ENCODE assay signal across 11 cellular contexts in the genomic region with DNA sequence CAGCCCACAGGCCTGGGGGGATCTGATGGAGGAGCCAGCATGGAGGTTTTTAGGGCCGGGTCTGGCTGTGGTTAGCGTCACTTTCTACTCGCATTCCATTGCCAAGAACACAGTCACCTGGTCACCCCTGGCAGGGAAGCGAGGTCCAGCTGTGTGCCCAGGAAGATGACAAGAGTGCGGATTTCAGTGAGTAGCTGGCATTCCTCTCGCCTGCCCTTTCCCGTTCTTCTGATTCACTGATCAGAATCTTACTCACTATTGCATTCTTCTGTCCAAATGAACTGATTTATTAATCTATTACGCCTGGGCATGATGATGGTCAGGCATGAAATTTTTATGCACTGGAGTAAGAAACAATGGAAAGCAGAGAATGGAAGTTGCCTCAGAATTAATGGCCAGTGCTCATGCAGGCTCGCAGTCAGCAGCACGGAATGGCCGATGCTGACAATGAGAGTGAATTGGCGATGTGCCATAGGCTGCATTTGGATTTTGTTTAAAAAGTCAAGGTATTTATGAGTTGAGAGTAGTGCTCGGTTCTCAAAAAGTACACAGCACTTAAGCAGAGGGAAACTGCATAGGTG.
DNase-seq lines count a peak whose midpoint lies in the region; ATAC-seq and TF ChIP-seq lines count a peak whose summit lies in the region.
"Had no signal": no experiment of that assay in that cellular context is flagged by ENCODE, and none has a peak within 500 bp of the region (broad histone marks: within the 10 kb centered on the region; RNA-seq: fewer than 3 reads in every experiment).

No MANE protein-coding gene starts in this region.

- no peak overlapping the region for H2BK20ac ChIP-seq in IMR-90 (ENCODE audit: low read depth, low read length)

- H2BK5ac ChIP-seq in IMR-90 (ENCODE audit: low read depth, low read length, poor library complexity, severe bottlenecking): no peak overlapping the region

- H3K27me3 Mint-ChIP-seq in MCF 10A (ENCODE audit: insufficient read depth, unreplicated experiment): no peaks in the 10 kb centered on the region
- no peaks in the 10 kb centered on the region for H3K27me3 Mint-ChIP-seq in activated CD4-positive, alpha-beta T cell treated with anti-CD3 and anti-CD28 coated beads, Interleukin-2, amount 10 ng/mL, durations not matched to agents 7 days and 5 days

- 69% methylated on average over 7 of the region's 13 CpGs; no CpG with 5 or more reads in 1 of the 2 experiments for WGBS in IMR-90 (ENCODE audit: extremely low coverage in 2 of 2, insufficient read length in 1 of 2), 2 experiments

- in situ Hi-C loops in IMR-90 (cut with MboI; ENCODE audit: low sequenced_read_pairs): no loop called here

- H3K4me1 Mint-ChIP-seq in MCF 10A (ENCODE audit: insufficient read depth, unreplicated experiment): peaks cover 53% of the 10 kb centered on the region
- peaks cover 65% of the 10 kb centered on the region for H3K4me1 Mint-ChIP-seq in activated CD4-positive, alpha-beta T cell treated with anti-CD3 and anti-CD28 coated beads, Interleukin-2, amount 10 ng/mL, durations not matched to agents 7 days and 5 days

- H3K36me3 Mint-ChIP-seq in MCF 10A (ENCODE audit: insufficient read depth, unreplicated experiment): no peaks in the 10 kb centered on the region
- H3K36me3 Mint-ChIP-seq in activated CD4-positive, alpha-beta T cell treated with anti-CD3 and anti-CD28 coated beads, Interleukin-2, amount 10 ng/mL, durations not matched to agents 7 days and 5 days (ENCODE audit: low read depth): peaks cover 16% of the 10 kb centered on the region

- no peak overlapping the region for H3K18ac ChIP-seq in IMR-90 (ENCODE audit: low read depth, low read length)

- no peak overlapping the region for H3K4me3 ChIP-seq in BLaER1 treated with 17β-estradiol and CSF1 and Interleukin-3, amounts not matched to agents 10 nM and 100 nM
- no peak overlapping the region for H3K4me3 ChIP-seq in IMR-90 (ENCODE audit: insufficient read depth, low read depth, low read length)

- peaks cover 0 to 2% (median 0%) of the 10 kb centered on the region in 11 experiments; a peak in 1 of 22 replicates for H3K9me3 ChIP-seq in BLaER1 treated with 17β-estradiol and CSF1 and Interleukin-3, amounts not matched to agents 10 nM and 100 nM (replicated peaks in 1 of 11)
- no peaks in the 10 kb centered on the region for H3K9me3 ChIP-seq in IMR-90 (ENCODE audit: control insufficient read depth, insufficient read depth, low read length)

- CTCF ChIA-PET in IMR-90 (lab: Yijun Ruan, JAX): interaction anchor here (0.6 kb wide), 1 partner anchor 50 kb away, joined by 3 read pairs; no protein-coding TSS in a partner anchor
- CTCF ChIA-PET in MCF 10A (lab: Yijun Ruan, JAX): interaction anchor here (0.6 to 0.7 kb wide), 2 partner anchors 31 to 74 kb away, joined by 3 read pairs; no protein-coding TSS in a partner anchor
- CTCF ChIA-PET in activated CD4-positive, alpha-beta T cell treated with anti-CD3 and anti-CD28 coated beads, Interleukin-2, amount 10 ng/mL, durations not matched to agents 7 days and 5 days (lab: Charles Lee): interaction anchor here (1.5 kb wide), 1 partner anchor 59 kb away, joined by 3 read pairs; no protein-coding TSS in a partner anchor

- dilution Hi-C loops in IMR-90 (cut with HindIII; ENCODE audit: low sequenced_read_pairs, unreplicated experiment): no loop called here

- no peak overlapping the region for H2AK9ac ChIP-seq in IMR-90 (replicated peaks; ENCODE audit: low read depth, low read length, poor library complexity)

- H3K4me1 ChIP-seq in BLaER1 treated with 17β-estradiol and CSF1 and Interleukin-3, amounts not matched to agents 10 nM and 100 nM: peaks cover 35 to 88% (median 66%) of the 10 kb centered on the region in 10 experiments
- peaks cover 16% of the 10 kb centered on the region for H3K4me1 ChIP-seq in IMR-90 (ENCODE audit: control insufficient read depth, insufficient read depth, low read length)

- no peak overlapping the region for H3K14ac ChIP-seq in IMR-90 (replicated peaks; ENCODE audit: low read depth, low read length)

- no peak overlapping the region for H3K4ac ChIP-seq in IMR-90 (ENCODE audit: low read depth, low read length)

- no peak overlapping the region for H2AFZ ChIP-seq in IMR-90 (replicated peaks; ENCODE audit: low read length, poor library complexity)

- no peaks in the 10 kb centered on the region for H3K9me3 Mint-ChIP-seq in MCF 10A (ENCODE audit: unreplicated experiment)
- H3K9me3 Mint-ChIP-seq in activated CD4-positive, alpha-beta T cell treated with anti-CD3 and anti-CD28 coated beads, Interleukin-2, amount 10 ng/mL, durations not matched to agents 7 days and 5 days: no peaks in the 10 kb centered on the region

- peak overlapping the region; percentile 40 for H3K4me3 Mint-ChIP-seq in MCF 10A (ENCODE audit: unreplicated experiment)
- H3K4me3 Mint-ChIP-seq in activated CD4-positive, alpha-beta T cell treated with anti-CD3 and anti-CD28 coated beads, Interleukin-2, amount 10 ng/mL, durations not matched to agents 7 days and 5 days: no peak overlapping the region

- TF ChIP-seq RAD21 in IMR-90 (IDR thresholded peaks at IDR 0.05; ENCODE audit: low read length): no peak

- no peak overlapping the region for H2BK15ac ChIP-seq in IMR-90 (ENCODE audit: low read depth, low read length)

- no peak overlapping the region for H2BK120ac ChIP-seq in IMR-90 (ENCODE audit: low read depth, low read length)

- peak overlapping the region; percentile 74 for H3K27ac Mint-ChIP-seq in MCF 10A (ENCODE audit: low read depth, unreplicated experiment)
- H3K27ac Mint-ChIP-seq in activated CD4-positive, alpha-beta T cell treated with anti-CD3 and anti-CD28 coated beads, Interleukin-2, amount 10 ng/mL, durations not matched to agents 7 days and 5 days: no peak overlapping the region

- POLR2A ChIA-PET in IMR-90 (lab: Charles Lee; ENCODE audit: unreplicated experiment): no interaction called here
- POLR2A ChIA-PET in MCF 10A (lab: Yijun Ruan, JAX): interaction anchor here (0.8 kb wide), 1 partner anchor 54 kb away, joined by 3 read pairs; no protein-coding TSS in a partner anchor
- POLR2A ChIA-PET in activated CD4-positive, alpha-beta T cell treated with anti-CD3 and anti-CD28 coated beads, Interleukin-2, amount 10 ng/mL, durations not matched to agents 7 days and 5 days (lab: Charles Lee): no interaction called here

- H3K9ac ChIP-seq in BLaER1 treated with 17β-estradiol and CSF1 and Interleukin-3, amounts not matched to agents 10 nM and 100 nM: no peak overlapping the region
- H3K9ac ChIP-seq in IMR-90 (ENCODE audit: low read depth, low read length): no peak overlapping the region

- no peak overlapping the region for H3K56ac ChIP-seq in IMR-90 (ENCODE audit: extremely low read depth, insufficient read depth, low read length)

- H3K27ac ChIP-seq in BLaER1 treated with 17β-estradiol and CSF1 and Interleukin-3, amounts not matched to agents 10 nM and 100 nM: no peak overlapping the region
- H3K27ac ChIP-seq in IMR-90 (ENCODE audit: insufficient read depth, low read length): no peak overlapping the region

- H3K9me1 ChIP-seq in IMR-90 (ENCODE audit: insufficient read depth, low read length): peaks cover 28% of the 10 kb centered on the region

- H2AK5ac ChIP-seq in IMR-90 (ENCODE audit: low read depth, low read length): no peak overlapping the region

- no peak overlapping the region for H4K8ac ChIP-seq in IMR-90 (ENCODE audit: low read depth in 2 of 2, low read length in 2 of 2)

- no TSS peak for BruUV-seq in IMR-90 (replicated peaks; lab: Mats Ljungman, UMichigan)
- no TSS peak for BruUV-seq in MCF 10A (replicated peaks; lab: Mats Ljungman, UMichigan)

- intact Hi-C loops in IMR-90 (cut with micrococcal nuclease) (no loop called here), MCF 10A (cut with micrococcal nuclease) (no loop called here)

- H3K79me1 ChIP-seq in IMR-90 (ENCODE audit: low read depth in 1 of 2, low read length in 2 of 2): peaks cover 51 to 92% of the 10 kb centered on the region in 2 experiments

- ATAC-seq in IMR-90 (ENCODE audit: low read depth) (no peak), left lobe of liver (peak; percentile 32), GM19328 (IDR thresholded peaks at IDR 0.05; ENCODE audit: unreplicated experiment) (no peak), GM18858 (IDR thresholded peaks at IDR 0.05; ENCODE audit: unreplicated experiment) (no peak)

- no peak overlapping the region for H4K91ac ChIP-seq in IMR-90 (ENCODE audit: insufficient read depth, low read depth, low read length)

- H3K36me3 ChIP-seq in BLaER1 treated with 17β-estradiol and CSF1 and Interleukin-3, amounts not matched to agents 10 nM and 100 nM: peaks cover 12 to 79% (median 34%) of the 10 kb centered on the region in 11 experiments; a peak in 18 of 22 replicates
- H3K36me3 ChIP-seq in IMR-90 (ENCODE audit: control insufficient read depth, insufficient read depth, low read length): no peaks in the 10 kb centered on the region; the same call in 1 of the 2 replicates

- TF ChIP-seq POLR2A in IMR-90 (IDR thresholded peaks at IDR 0.05; ENCODE audit: low read depth, low read length): no peak

- no peaks in the 10 kb centered on the region for H3K27me3 ChIP-seq in BLaER1 treated with 17β-estradiol and CSF1 and Interleukin-3, amounts not matched to agents 10 nM and 100 nM
- no peaks in the 10 kb centered on the region for H3K27me3 ChIP-seq in IMR-90 (ENCODE audit: control insufficient read depth, insufficient read depth, low read length)

- peaks cover 16 to 100% (median 86%) of the 10 kb centered on the region in 11 experiments; a peak in 19 of 22 replicates for H4K20me1 ChIP-seq in BLaER1 treated with 17β-estradiol and CSF1 and Interleukin-3, amounts not matched to agents 10 nM and 100 nM
- peaks cover 78% of the 10 kb centered on the region for H4K20me1 ChIP-seq in IMR-90 (ENCODE audit: insufficient read depth, low read length)

- peak overlapping the region in 6 of 11 experiments; percentile 6 to 46 (median 30); a peak in 8 of 22 replicates for H3K4me2 ChIP-seq in BLaER1 treated with 17β-estradiol and CSF1 and Interleukin-3, amounts not matched to agents 10 nM and 100 nM
- H3K4me2 ChIP-seq in IMR-90 (ENCODE audit: low read depth, low read length): no peak overlapping the region

- H4K5ac ChIP-seq in IMR-90 (ENCODE audit: low read depth, low read length): no peak overlapping the region

- no peak overlapping the region for H3K23ac ChIP-seq in IMR-90 (ENCODE audit: low read depth, low read length)

- TF ChIP-seq CTCF in IMR-90 (conservative IDR thresholded peaks at IDR 0.05; ENCODE audit: low read depth, low read length) (no peak), MCF 10A (IDR thresholded peaks at IDR 0.05; ENCODE audit: unreplicated experiment) (no peak)

- DNase-seq in IMR-90: peak; percentile 27
- DNase-seq in MCF 10A (ENCODE audit: unreplicated experiment): peak; percentile 38
- no peak for DNase-seq in left lobe of liver (ENCODE audit: low spot score)
- no peak for DNase-seq in NCI-H446 treated with DMSO at 0.1 percent for 48 hours (lab: John Stamatoyannopoulos, UW)
- DNase-seq in activated CD4-positive, alpha-beta T cell treated with anti-CD3 and anti-CD28 coated beads, Interleukin-2, amount 10 ng/mL, durations not matched to agents 7 days and 5 days: no peak
- DNase-seq: COR-L47; effector CD8-positive, alpha-beta T cell; retina had no signal

Comparison
In these comparisons a context has a peak if more than half of its experiments do, and no peak if none do; other contexts are left out.
1. DNase-seq: peak in IMR-90 (single experiment) and MCF 10A (single experiment); none in left lobe of liver (single experiment), NCI-H446 treated with DMSO at 0.1 percent for 48 hours (single experiment) and activated CD4-positive, alpha-beta T cell treated with anti-CD3 and anti-CD28 coated beads, Interleukin-2, amount 10 ng/mL, durations not matched to agents 7 days and 5 days (single experiment).